ENCODE assay signal across 1 cellular context in genomic region chr13:42064259-42064658, GRCh38.
TF ChIP-seq lines count a peak whose summit lies in the region.

No MANE protein-coding gene starts in this region.

TF ChIP-seq in HEK293, 187 proteins besides CTCF, POLR2A, EP300 and RAD21 (continued from another document):
- TF ChIP-seq ZNF843 (tag by site-specific recombination; IDR thresholded peaks at IDR 0.05) (0 out of 2 replicates have a peak, but pooled peaks have one; percentile 49), ZNF600 (tag by site-specific recombination; IDR thresholded peaks at IDR 0.05) (peak; percentile 99), ZBTB17 (tag by site-specific recombination; IDR thresholded peaks at IDR 0.05) (peak; percentile 64), ZNF366 (tag by site-specific recombination; conservative IDR thresholded peaks at IDR 0.05) (peak; percentile 66), ZSCAN4 (tag by site-specific recombination; IDR thresholded peaks at IDR 0.05) (peak; percentile 39; the same call in 1 of the 2 replicates), ZNF629 (tag by site-specific recombination; IDR thresholded peaks at IDR 0.05) (peak; percentile 43), PRDM1 (tag by site-specific recombination; IDR thresholded peaks at IDR 0.05) (peak; percentile 37; the same call in 1 of the 2 replicates), GLIS1 (tag by site-specific recombination; IDR thresholded peaks at IDR 0.05) (peak; percentile 10; the same call in 1 of the 2 replicates), ZNF18 (tag by site-specific recombination; IDR thresholded peaks at IDR 0.05) (0 out of 2 replicates have a peak, but pooled peaks have one; percentile 81), ZXDB (tag by site-specific recombination; IDR thresholded peaks at IDR 0.05) (0 out of 2 replicates have a peak, but pooled peaks have one; percentile 30), TSHZ1 (tag by site-specific recombination; IDR thresholded peaks at IDR 0.05; ENCODE audit: borderline replicate concordance) (no peak), ZEB2 (tag by site-specific recombination; IDR thresholded peaks at IDR 0.05) (peak; percentile 70), ZFHX2 (tag by site-specific recombination; conservative IDR thresholded peaks at IDR 0.05) (peak; percentile 90), ZBTB44 (tag by site-specific recombination; IDR thresholded peaks at IDR 0.05) (peak; percentile 66), ZNF2 (tag by site-specific recombination; IDR thresholded peaks at IDR 0.05) (peak; percentile 37; the same call in 1 of the 2 replicates), ZNF214 (tag by site-specific recombination; IDR thresholded peaks at IDR 0.05; ENCODE audit: borderline replicate concordance) (no peak), ZNF549 (tag by site-specific recombination; IDR thresholded peaks at IDR 0.05) (no peak), GLI4 (tag by site-specific recombination; IDR thresholded peaks at IDR 0.05) (no peak), EGR2 (tag by site-specific recombination; IDR thresholded peaks at IDR 0.05; ENCODE audit: low read depth) (peak; percentile 86), PRDM10 (tag by site-specific recombination; IDR thresholded peaks at IDR 0.05) (peak; percentile 90), SP7 (tag by site-specific recombination; IDR thresholded peaks at IDR 0.05) (peak; percentile 81), ZNF19 (tag by site-specific recombination; IDR thresholded peaks at IDR 0.05; ENCODE audit: low read depth) (no peak), PATZ1 (tag by site-specific recombination; IDR thresholded peaks at IDR 0.05) (peak; percentile 63; the same call in 1 of the 2 replicates)
